In genomic region chr10:51895209-51895608, GRCh38 we compare ENCODE assay signal across 15 cellular contexts.
DNase-seq lines count a peak whose midpoint lies in the region; ATAC-seq, FAIRE-seq and TF ChIP-seq lines count a peak whose summit lies in the region.
"Had no signal": no experiment of that assay in that cellular context is flagged by ENCODE, and none has a peak within 500 bp of the region (broad histone marks: within the 10 kb centered on the region; RNA-seq: fewer than 3 reads in every experiment).

No MANE protein-coding gene starts in this region.

- H3K4me3 ChIP-seq in AG04449 (ENCODE audit: low read depth, low read length) (no peak overlapping the region), adrenal gland (no peak overlapping the region), fibroblast of villous mesenchyme (ENCODE audit: low read depth, low read length) (no peak overlapping the region), osteoblast (ENCODE audit: insufficient read depth, low read length) (no peak overlapping the region)

- no peak overlapping the region for H3K27ac Mint-ChIP-seq in activated T-cell treated with anti-CD3 and anti-CD28 coated beads, Interleukin-2, amount 50 U/mL, for 24 hours
- no peak overlapping the region for H3K27ac Mint-ChIP-seq in activated T-cell treated with anti-CD3 and anti-CD28 coated beads, Interleukin-2, amount 50 U/mL, for 72 hours

- no peak for TF ChIP-seq POLR2A in adrenal gland (IDR thresholded peaks at IDR 0.05)

- WGBS in adrenal gland, 4 donors = 50 to 69% (median 61%) methylated on average over 3 of the region's 3 CpGs

- H3K9me3 ChIP-seq in adrenal gland (replicated peaks in 1 of 3) (no peaks in the 10 kb centered on the region), osteoblast (ENCODE audit: low read depth, low read length) (no peaks in the 10 kb centered on the region)
- H3K9me3 ChIP-seq: SK-N-SH had no signal

- intact Hi-C loops in adrenal gland (cut with DNase I) = no loop called here

- H3K36me3 Mint-ChIP-seq in activated T-cell treated with anti-CD3 and anti-CD28 coated beads, Interleukin-2, amount 50 U/mL, for 24 hours (ENCODE audit: low read depth) = no peaks in the 10 kb centered on the region
- H3K36me3 Mint-ChIP-seq in activated T-cell treated with anti-CD3 and anti-CD28 coated beads, Interleukin-2, amount 50 U/mL, for 72 hours (ENCODE audit: insufficient read depth in 2 of 2) = no peaks in the 10 kb centered on the region

- no peak for TF ChIP-seq CTCF in AG04449 (IDR thresholded peaks at IDR 0.05; ENCODE audit: insufficient read depth, low read length, missing control alignments)
- no peak for TF ChIP-seq CTCF in adrenal gland (IDR thresholded peaks at IDR 0.05)
- TF ChIP-seq CTCF in fibroblast of villous mesenchyme (IDR thresholded peaks at IDR 0.05; ENCODE audit: insufficient read depth, low read depth, low read length) = no peak
- no peak for TF ChIP-seq CTCF in osteoblast (IDR thresholded peaks at IDR 0.05; ENCODE audit: extremely low read depth, low read depth, low read length)

- FAIRE-seq in RCC 7860 (lab: Jason Lieb, UNC) = no peak
- FAIRE-seq: colon had no signal

- no peaks in the 10 kb centered on the region for H4K20me1 ChIP-seq in osteoblast (ENCODE audit: insufficient read depth, low read length)

- no peaks in the 10 kb centered on the region for H3K4me1 Mint-ChIP-seq in activated T-cell treated with anti-CD3 and anti-CD28 coated beads, Interleukin-2, amount 50 U/mL, for 24 hours (ENCODE audit: low read depth)
- H3K4me1 Mint-ChIP-seq in activated T-cell treated with anti-CD3 and anti-CD28 coated beads, Interleukin-2, amount 50 U/mL, for 72 hours (ENCODE audit: low read depth) = no peaks in the 10 kb centered on the region

- H3K27ac ChIP-seq in adrenal gland = peak overlapping the region in 4 of 5 donors; percentile 46 to 67 (median 54)
- H3K27ac ChIP-seq in osteoblast (ENCODE audit: low read depth, low read length) = peak overlapping the region; percentile 80

- H3K36me3 ChIP-seq in adrenal gland (replicated peaks in 1 of 2) (no peaks in the 10 kb centered on the region), osteoblast (ENCODE audit: insufficient read depth, low read length) (no peaks in the 10 kb centered on the region)

- peaks cover 5 to 23% of the 10 kb centered on the region in 2 donors for H3K4me1 ChIP-seq in adrenal gland (replicated peaks in 1 of 2)
- no peaks in the 10 kb centered on the region for H3K4me1 ChIP-seq in osteoblast (ENCODE audit: insufficient read depth, low read length)

- DNase-seq in AG04449 (ENCODE audit: low read depth, low spot score) (peak; percentile 57), adrenal gland (peak in 6 of 7 donors; percentile 56 to 82 (median 71)), fibroblast of villous mesenchyme (ENCODE audit: low read depth) (peak; percentile 70), osteoblast (ENCODE audit: insufficient read length, low spot score, missing footprints) (peak; percentile 72), RCC 7860 (ENCODE audit: low spot score) (no peak), KG1 (lab: John Stamatoyannopoulos, UW) (no peak)
- DNase-seq in activated T-cell treated with anti-CD3 and anti-CD28 coated beads, Interleukin-2, amount 50 U/mL, for 24 hours = no peak
- no peak for DNase-seq in activated T-cell treated with anti-CD3 and anti-CD28 coated beads, Interleukin-2, amount 50 U/mL, for 72 hours
- DNase-seq: activated CD4-positive, alpha-beta T cell treated with anti-CD3 and anti-CD28 coated beads for 1 hour; activated effector memory CD4-positive, alpha-beta T cell treated with anti-CD3 and anti-CD28 coated beads, Interleukin-2, amount 50 U/mL, for 16 hours; DMS79; MV-4-11; NCI-H82; SK-N-SH had no signal

- no peak overlapping the region for H3K4me3 Mint-ChIP-seq in activated T-cell treated with anti-CD3 and anti-CD28 coated beads, Interleukin-2, amount 50 U/mL, for 24 hours
- H3K4me3 Mint-ChIP-seq in activated T-cell treated with anti-CD3 and anti-CD28 coated beads, Interleukin-2, amount 50 U/mL, for 72 hours = no peak overlapping the region

- H3K27me3 ChIP-seq in adrenal gland (no peaks in the 10 kb centered on the region), osteoblast (ENCODE audit: insufficient read depth, low read length) (no peaks in the 10 kb centered on the region)

- CTCF ChIA-PET in AG04449 (lab: Yijun Ruan, JAX) = interaction anchor here (0.9 to 1.0 kb wide), 2 partner anchors 42 to 66 kb away, joined by 3 read pairs; no protein-coding TSS in a partner anchor

- no peaks in the 10 kb centered on the region for H3K79me2 ChIP-seq in osteoblast (ENCODE audit: insufficient read depth, low read length)

- no peak overlapping the region for H3K4me2 ChIP-seq in osteoblast (ENCODE audit: insufficient read depth, low read length)
- H3K4me2 ChIP-seq: SK-N-SH had no signal

- no peaks in the 10 kb centered on the region for H3K27me3 Mint-ChIP-seq in activated T-cell treated with anti-CD3 and anti-CD28 coated beads, Interleukin-2, amount 50 U/mL, for 24 hours
- H3K27me3 Mint-ChIP-seq in activated T-cell treated with anti-CD3 and anti-CD28 coated beads, Interleukin-2, amount 50 U/mL, for 72 hours (ENCODE audit: low read depth) = peaks cover 8% of the 10 kb centered on the region

- ATAC-seq in activated T-cell treated with anti-CD3 and anti-CD28 coated beads, Interleukin-2, amount 50 U/mL, for 72 hours (replicated peaks in 1 of 2) = no peak

- no peaks in the 10 kb centered on the region for H3K9me3 Mint-ChIP-seq in activated T-cell treated with anti-CD3 and anti-CD28 coated beads, Interleukin-2, amount 50 U/mL, for 24 hours
- H3K9me3 Mint-ChIP-seq in activated T-cell treated with anti-CD3 and anti-CD28 coated beads, Interleukin-2, amount 50 U/mL, for 72 hours = no peaks in the 10 kb centered on the region

- no peak overlapping the region for H2AFZ ChIP-seq in osteoblast (ENCODE audit: low read length)

- POLR2A ChIA-PET in AG04449 (lab: Yijun Ruan, JAX) = interaction anchor here (1.0 kb wide), 1 partner anchor 16 kb away, joined by 3 read pairs; no protein-coding TSS in a partner anchor

Comparison
In these comparisons a context has a peak if more than half of its experiments do, and no peak if none do; other contexts are left out.
1. DNase-seq: peak in AG04449 (single experiment), adrenal gland (6 of 7), fibroblast of villous mesenchyme (single experiment) and osteoblast (single experiment); none in activated T-cell treated with anti-CD3 and anti-CD28 coated beads, Interleukin-2, amount 50 U/mL, for 24 hours (single experiment), activated T-cell treated with anti-CD3 and anti-CD28 coated beads, Interleukin-2, amount 50 U/mL, for 72 hours (0 of 2), RCC 7860 (single experiment) and KG1 (single experiment).